In the genomic region with DNA sequence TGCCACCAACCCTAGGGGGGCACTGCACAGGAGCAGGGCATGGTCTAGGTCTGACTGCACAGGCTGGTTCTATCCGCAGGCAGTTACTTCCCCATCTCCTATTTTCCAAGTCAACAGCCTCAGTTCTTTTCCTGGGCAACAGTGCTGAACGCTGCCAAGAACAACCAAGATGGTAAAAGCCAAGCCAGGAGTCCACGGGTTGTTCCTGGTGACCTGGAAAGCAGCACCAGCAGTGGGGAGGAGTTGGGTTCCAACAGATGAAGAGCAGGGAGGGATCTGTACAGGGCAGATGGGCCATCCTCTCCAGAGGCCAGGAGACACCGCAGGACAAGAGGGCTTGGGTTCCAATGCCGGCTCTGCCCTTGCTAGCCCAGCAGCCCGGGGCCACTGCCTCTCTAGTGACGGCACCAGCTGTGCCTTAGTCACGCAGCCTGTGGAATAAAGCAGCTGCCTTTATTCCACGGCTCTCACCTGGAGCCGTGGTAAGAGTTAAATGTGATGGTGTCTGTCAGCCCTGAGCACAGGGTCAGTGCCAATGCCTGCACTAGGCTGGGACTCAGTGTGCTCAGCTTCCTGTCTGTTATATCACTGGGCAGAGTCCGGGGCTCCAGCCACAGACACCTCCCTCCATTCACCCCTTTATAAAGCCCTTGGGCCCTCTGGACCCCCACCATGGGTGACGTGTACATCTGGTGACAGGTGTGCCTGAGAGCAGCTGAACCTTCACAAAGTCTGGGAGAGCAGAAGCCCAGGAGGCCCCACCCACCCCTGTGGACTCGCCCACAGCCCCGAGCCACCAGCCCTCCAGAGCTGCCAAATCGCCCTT, we compare ENCODE assay signal across 17 cellular contexts. TPM values are rescaled to one million over a fixed set of nuclear protein-coding genes. Genes with fewer than 3 reads are reported as not detected.
DNase-seq lines count a peak whose midpoint lies in the region; ATAC-seq and TF ChIP-seq lines count a peak whose summit lies in the region.
"Had no signal": no experiment of that assay in that cellular context is flagged by ENCODE, and none has a peak within 500 bp of the region (broad histone marks: within the 10 kb centered on the region; RNA-seq: fewer than 3 reads in every experiment).

No MANE protein-coding gene starts in this region.

- no peak overlapping the region for H3K4me3 Mint-ChIP-seq in CD8-positive, alpha-beta memory T cell
- no peak overlapping the region for H3K4me3 Mint-ChIP-seq in activated CD8-positive, alpha-beta T cell treated with anti-CD3 and anti-CD28 coated beads, Interleukin-2, amount 10 ng/mL, durations not matched to agents 7 days and 5 days
- H3K4me3 Mint-ChIP-seq in stimulated activated effector memory CD8-positive, alpha-beta T cell treated with anti-CD3 and anti-CD28 coated beads, Interleukin-12 subunit alpha, Interleukin-12 subunit beta, amount 100 ng/mL, for 72 hours: no peak overlapping the region

- no peak for ATAC-seq in activated CD8-positive, alpha-beta T cell treated with anti-CD3 and anti-CD28 coated beads, Interleukin-2, amount 10 ng/mL, durations not matched to agents 7 days and 5 days
- peak; percentile 31 for ATAC-seq in stimulated activated effector memory CD8-positive, alpha-beta T cell treated with anti-CD3 and anti-CD28 coated beads, Interleukin-12 subunit alpha, Interleukin-12 subunit beta, amount 100 ng/mL, for 72 hours
- ATAC-seq in GM18502 (IDR thresholded peaks at IDR 0.05; ENCODE audit: poor library complexity, unreplicated experiment): no peak

- H3K36me3 Mint-ChIP-seq in CD8-positive, alpha-beta memory T cell: peaks cover 23 to 95% (median 49%) of the 10 kb centered on the region in 3 donors
- H3K36me3 Mint-ChIP-seq in activated CD8-positive, alpha-beta T cell treated with anti-CD3 and anti-CD28 coated beads, Interleukin-2, amount 10 ng/mL, durations not matched to agents 7 days and 5 days (ENCODE audit: low read depth): peaks cover 79% of the 10 kb centered on the region
- peaks cover 85% of the 10 kb centered on the region for H3K36me3 Mint-ChIP-seq in stimulated activated effector memory CD8-positive, alpha-beta T cell treated with anti-CD3 and anti-CD28 coated beads, Interleukin-12 subunit alpha, Interleukin-12 subunit beta, amount 100 ng/mL, for 72 hours

- no peak for DNase-seq in CD8-positive, alpha-beta memory T cell
- DNase-seq in activated CD8-positive, alpha-beta T cell treated with anti-CD3 and anti-CD28 coated beads, Interleukin-2, amount 10 ng/mL, durations not matched to agents 7 days and 5 days: no peak
- DNase-seq in medulla oblongata (ENCODE audit: extremely low spot score) (peak; percentile 77), right atrium auricular region (ENCODE audit: low spot score) (no peak), EL (no peak)
- DNase-seq in stimulated activated effector memory CD8-positive, alpha-beta T cell treated with anti-CD3 and anti-CD28 coated beads, Interleukin-12 subunit alpha, Interleukin-12 subunit beta, amount 100 ng/mL, for 72 hours (ENCODE audit: low spot score in 2 of 2): no peak
- DNase-seq: activated CD4-positive, alpha-beta T cell treated with anti-CD3 and anti-CD28 coated beads for 4 hours; DMS 273 treated with DMSO at 0.1 percent for 48 hours; effector CD4-positive, alpha-beta T cell; heart right ventricle; NCI-H1105; NCI-H748 treated with DMSO at 0.1 percent for 48 hours; nephron progenitor cell; T1000 had no signal

- H3K27me3 Mint-ChIP-seq in CD8-positive, alpha-beta memory T cell: no peaks in the 10 kb centered on the region
- H3K27me3 Mint-ChIP-seq in activated CD8-positive, alpha-beta T cell treated with anti-CD3 and anti-CD28 coated beads, Interleukin-2, amount 10 ng/mL, durations not matched to agents 7 days and 5 days (ENCODE audit: low read depth): no peaks in the 10 kb centered on the region

- CTCF ChIA-PET in CD8-positive, alpha-beta memory T cell (lab: Charles Lee): no interaction called here
- CTCF ChIA-PET in activated CD8-positive, alpha-beta T cell treated with anti-CD3 and anti-CD28 coated beads, Interleukin-2, amount 10 ng/mL, durations not matched to agents 7 days and 5 days (lab: Charles Lee): no interaction called here

- no peaks in the 10 kb centered on the region for H3K4me1 ChIP-seq in CD8-positive, alpha-beta memory T cell (ENCODE audit: insufficient read depth, low read length)
- H3K4me1 ChIP-seq in right atrium auricular region: peaks cover 0 to 12% of the 10 kb centered on the region in 2 donors

- no peak overlapping the region for H3K27ac ChIP-seq in CD8-positive, alpha-beta memory T cell (ENCODE audit: low read depth, low read length)
- no peak overlapping the region for H3K27ac ChIP-seq in right atrium auricular region
- H3K27ac ChIP-seq: cardiac muscle cell, heart right ventricle had no signal

- H3K27ac Mint-ChIP-seq in CD8-positive, alpha-beta memory T cell: peak overlapping the region in 5 of 8 donors; percentile 42 to 54 (median 51)
- H3K27ac Mint-ChIP-seq in activated CD8-positive, alpha-beta T cell treated with anti-CD3 and anti-CD28 coated beads, Interleukin-2, amount 10 ng/mL, durations not matched to agents 7 days and 5 days: peak overlapping the region; percentile 51
- peak overlapping the region; percentile 58 for H3K27ac Mint-ChIP-seq in stimulated activated effector memory CD8-positive, alpha-beta T cell treated with anti-CD3 and anti-CD28 coated beads, Interleukin-12 subunit alpha, Interleukin-12 subunit beta, amount 100 ng/mL, for 72 hours

- H3K36me3 ChIP-seq in CD8-positive, alpha-beta memory T cell (ENCODE audit: insufficient read depth, low read length): peaks cover 65% of the 10 kb centered on the region
- peaks cover 92% of the 10 kb centered on the region for H3K36me3 ChIP-seq in right atrium auricular region

- H3K4me3 ChIP-seq in CD8-positive, alpha-beta memory T cell (ENCODE audit: low read length): no peak overlapping the region
- no peak overlapping the region for H3K4me3 ChIP-seq in right atrium auricular region
- H3K4me3 ChIP-seq: cardiac muscle cell, heart right ventricle, lung had no signal

- TF ChIP-seq CTCF in right atrium auricular region (IDR thresholded peaks at IDR 0.05): no peak

- POLR2A ChIA-PET in CD8-positive, alpha-beta memory T cell (lab: Charles Lee): no interaction called here
- POLR2A ChIA-PET in activated CD8-positive, alpha-beta T cell treated with anti-CD3 and anti-CD28 coated beads, Interleukin-2, amount 10 ng/mL, durations not matched to agents 7 days and 5 days (lab: Charles Lee): no interaction called here

- no peaks in the 10 kb centered on the region for H3K27me3 ChIP-seq in CD8-positive, alpha-beta memory T cell (ENCODE audit: insufficient read depth, low read length, poor library complexity, severe bottlenecking)
- H3K27me3 ChIP-seq in right atrium auricular region: no peaks in the 10 kb centered on the region
- H3K27me3 ChIP-seq: cardiac muscle cell, heart right ventricle had no signal

- no peaks in the 10 kb centered on the region for H3K9me3 Mint-ChIP-seq in CD8-positive, alpha-beta memory T cell
- no peaks in the 10 kb centered on the region for H3K9me3 Mint-ChIP-seq in activated CD8-positive, alpha-beta T cell treated with anti-CD3 and anti-CD28 coated beads, Interleukin-2, amount 10 ng/mL, durations not matched to agents 7 days and 5 days (ENCODE audit: insufficient read depth)
- H3K9me3 Mint-ChIP-seq in stimulated activated effector memory CD8-positive, alpha-beta T cell treated with anti-CD3 and anti-CD28 coated beads, Interleukin-12 subunit alpha, Interleukin-12 subunit beta, amount 100 ng/mL, for 72 hours: no peaks in the 10 kb centered on the region

- peaks cover 10 to 24% (median 21%) of the 10 kb centered on the region in 3 donors for H3K4me1 Mint-ChIP-seq in CD8-positive, alpha-beta memory T cell
- peaks cover 14% of the 10 kb centered on the region for H3K4me1 Mint-ChIP-seq in activated CD8-positive, alpha-beta T cell treated with anti-CD3 and anti-CD28 coated beads, Interleukin-2, amount 10 ng/mL, durations not matched to agents 7 days and 5 days (ENCODE audit: low read depth)
- peaks cover 31% of the 10 kb centered on the region for H3K4me1 Mint-ChIP-seq in stimulated activated effector memory CD8-positive, alpha-beta T cell treated with anti-CD3 and anti-CD28 coated beads, Interleukin-12 subunit alpha, Interleukin-12 subunit beta, amount 100 ng/mL, for 72 hours

- H3K9me3 ChIP-seq in CD8-positive, alpha-beta memory T cell (ENCODE audit: low read length): no peaks in the 10 kb centered on the region
- no peaks in the 10 kb centered on the region for H3K9me3 ChIP-seq in right atrium auricular region
- H3K9me3 ChIP-seq: heart right ventricle had no signal

RNA-seq across cellular contexts. Expression of a gene that starts 44.9 kb away (rescaled TPM):
- total RNA-seq in CD8-positive, alpha-beta memory T cell: 10 to 100 TPM; 69.0 to 75.3 TPM
- polyA plus RNA-seq in CD8-positive, alpha-beta memory T cell: 16.9 TPM
- 10 to 100 TPM; 62.7 to 64.5 TPM for total RNA-seq in activated CD8-positive, alpha-beta T cell treated with anti-CD3 and anti-CD28 coated beads, Interleukin-2, amount 10 ng/mL, durations not matched to agents 7 days and 5 days
- 10 to 100 TPM; 17.1 to 24.8 TPM for total RNA-seq in right atrium auricular region

RNA-seq across cellular contexts. Expression of a gene that starts 52.0 kb away (rescaled TPM):
- total RNA-seq in CD8-positive, alpha-beta memory T cell: 100 to 1,000 TPM; 113 to 123 TPM
- 55.9 TPM for polyA plus RNA-seq in CD8-positive, alpha-beta memory T cell
- 100 to 1,000 TPM; 140 to 141 TPM for total RNA-seq in activated CD8-positive, alpha-beta T cell treated with anti-CD3 and anti-CD28 coated beads, Interleukin-2, amount 10 ng/mL, durations not matched to agents 7 days and 5 days
- total RNA-seq in right atrium auricular region: 10 to 100 TPM; 12.5 to 18.6 TPM

Comparison
In these comparisons a context has a peak if more than half of its experiments do, and no peak if none do; other contexts are left out.
1. RNA of a gene that starts 52.0 kb away (total RNA-seq): 140 to 141 TPM in activated CD8-positive, alpha-beta T cell treated with anti-CD3 and anti-CD28 coated beads, Interleukin-2, amount 10 ng/mL, durations not matched to agents 7 days and 5 days and 113 to 123 TPM in CD8-positive, alpha-beta memory T cell; 12.5 to 18.6 TPM in right atrium auricular region; every median in the first group is over 4 times any median in the second.
2. Peak in every context shown above with its lines, with median percentiles within 50 percentile points of each other: H3K27ac Mint-ChIP-seq.